In the genomic region with DNA sequence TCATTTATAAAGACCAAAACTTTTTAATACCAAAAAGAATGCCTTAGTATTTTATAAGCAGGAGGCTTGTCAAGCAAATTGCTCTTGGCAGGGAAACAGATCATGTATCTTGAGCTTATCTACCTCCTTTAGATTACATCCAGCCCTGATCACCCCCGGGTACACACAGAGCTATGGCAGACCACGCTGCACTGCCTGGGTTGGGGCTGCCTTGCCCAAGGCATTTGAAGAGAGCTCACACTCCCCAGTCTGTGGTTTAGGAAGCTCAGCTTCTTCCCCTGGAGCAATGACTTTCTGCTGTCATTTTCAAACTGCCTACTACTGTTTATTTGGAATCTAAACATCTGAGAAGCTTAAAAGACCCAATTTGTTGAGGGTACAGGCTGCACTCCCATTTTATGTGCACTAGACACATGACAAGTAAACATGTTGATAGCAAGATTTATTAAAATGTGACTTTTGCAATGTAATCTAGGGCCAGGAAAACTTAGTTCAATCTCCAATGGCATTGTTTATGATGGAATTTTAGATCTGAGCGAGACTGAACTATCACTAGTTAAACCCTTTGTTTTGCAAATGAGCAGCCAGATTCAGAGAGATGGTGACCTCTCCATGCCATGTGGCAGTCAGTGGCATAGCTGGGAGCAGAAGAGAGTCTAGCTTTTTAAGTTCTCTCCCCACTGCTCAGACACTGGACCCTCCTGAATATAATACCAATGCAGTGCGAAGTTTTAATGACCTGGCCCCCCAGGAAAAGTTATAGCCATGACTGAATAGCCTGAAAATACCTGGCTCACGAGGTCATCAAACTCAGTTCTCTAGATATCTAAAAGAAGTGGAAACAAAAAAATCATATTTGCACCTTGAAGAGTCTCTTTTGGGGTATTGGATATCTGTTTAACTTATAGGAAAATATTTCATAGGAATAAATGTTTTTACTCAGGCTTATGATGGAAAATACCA, we compare ENCODE assay signal across 22 cellular contexts.
DNase-seq lines count a peak whose midpoint lies in the region; TF ChIP-seq lines count a peak whose summit lies in the region.
"Had no signal": no experiment of that assay in that cellular context is flagged by ENCODE, and none has a peak within 500 bp of the region (broad histone marks: within the 10 kb centered on the region; RNA-seq: fewer than 3 reads in every experiment).

No MANE protein-coding gene starts in this region.

- BruUV-seq in A673 (replicated peaks; lab: Mats Ljungman, UMichigan): no TSS peak

- H3K27ac ChIP-seq in A673 (ENCODE audit: low read depth, low read length, poor library complexity, severe bottlenecking): no peak overlapping the region
- H3K27ac ChIP-seq: heart right ventricle, stomach, upper lobe of left lung had no signal

- CTCF ChIA-PET in A673 (lab: Charles Lee): no interaction called here

- no peak for TF ChIP-seq CTCF in A673 (conservative IDR thresholded peaks at IDR 0.05; ENCODE audit: low read depth, low read length)

- POLR2A ChIA-PET in A673 (lab: Charles Lee; ENCODE audit: low non-redundant PET): no interaction called here

- H3K27me3 ChIP-seq in A673 (replicated peaks; ENCODE audit: insufficient read depth, low read depth, low read length, poor library complexity): no peaks in the 10 kb centered on the region
- H3K27me3 ChIP-seq: heart right ventricle, stomach, upper lobe of left lung had no signal

- peaks cover 9% of the 10 kb centered on the region for H3K9me3 ChIP-seq in A673 (ENCODE audit: low read depth, low read length, poor library complexity, severe bottlenecking)
- H3K9me3 ChIP-seq: stomach, upper lobe of left lung had no signal

- no peaks in the 10 kb centered on the region for H3K4me1 ChIP-seq in A673 (ENCODE audit: insufficient read depth, low read length, poor library complexity, severe bottlenecking)
- H3K4me1 ChIP-seq: stomach had no signal

- H3K4me3 ChIP-seq in A673 (ENCODE audit: low read depth, low read length, poor library complexity, severe bottlenecking): no peak overlapping the region
- H3K4me3 ChIP-seq: heart right ventricle, lung, stomach, upper lobe of left lung had no signal

- intact Hi-C loops in A673 (cut with micrococcal nuclease; ENCODE audit: unreplicated experiment): no loop called here

- no peaks in the 10 kb centered on the region for H3K36me3 ChIP-seq in A673 (ENCODE audit: insufficient read depth, low read length, poor library complexity, severe bottlenecking)
- H3K36me3 ChIP-seq: heart right ventricle, stomach, upper lobe of left lung had no signal

- DNase-seq in ELR (ENCODE audit: low read depth) (peak; percentile 58), Kasumi-1 (lab: John Stamatoyannopoulos, UW) (peak; percentile 39 to 61), UCSD-AML1 (lab: John Stamatoyannopoulos, UW; ENCODE audit: unreplicated experiment) (peak; percentile 27), myocyte (ENCODE audit: low read depth) (peak; percentile 43), pons (ENCODE audit: low spot score) (no peak), A673 (ENCODE audit: low spot score) (no peak), iPS-NIHi7 (ENCODE audit: extremely low spot score) (no peak)
- DNase-seq in activated CD8-positive, alpha-beta memory T cell treated with anti-CD3 and anti-CD28 coated beads, Interleukin-2, amount 50 U/mL, for 4 hours: no peak
- DNase-seq: activated CD4-positive, alpha-beta memory T cell treated with anti-CD3 and anti-CD28 coated beads, Interleukin-2, amount 10 ng/mL, durations not matched to agents 7 days and 5 days; activated CD4-positive, CD25-positive, alpha-beta regulatory T cell; activated naive CD4-positive, alpha-beta T cell treated with anti-CD3 and anti-CD28 coated beads, Interleukin-2, amount 10 ng/mL, durations not matched to agents 7 days and 5 days; activated T-cell treated with anti-CD3 and anti-CD28 coated beads, Interleukin-2, amount 50 U/mL, for 24 hours; Calu3; endodermal cell; heart right ventricle; naive thymus-derived CD8-positive, alpha-beta T cell; NCI-H187 treated with DMSO at 0.1 percent for 48 hours; NCI-H446 treated with DMSO at 0.1 percent for 48 hours; posterior cingulate gyrus; stomach had no signal

Comparison
In these comparisons a context has a peak if more than half of its experiments do, and no peak if none do; other contexts are left out.
1. DNase-seq: peak in ELR (single experiment), Kasumi-1 (2 of 2), UCSD-AML1 (single experiment) and myocyte (single experiment); none in pons (single experiment), A673 (single experiment), iPS-NIHi7 (single experiment) and activated CD8-positive, alpha-beta memory T cell treated with anti-CD3 and anti-CD28 coated beads, Interleukin-2, amount 50 U/mL, for 4 hours (single experiment).